Comparison of ENCODE assay signal across 30 cellular contexts in the genomic region with DNA sequence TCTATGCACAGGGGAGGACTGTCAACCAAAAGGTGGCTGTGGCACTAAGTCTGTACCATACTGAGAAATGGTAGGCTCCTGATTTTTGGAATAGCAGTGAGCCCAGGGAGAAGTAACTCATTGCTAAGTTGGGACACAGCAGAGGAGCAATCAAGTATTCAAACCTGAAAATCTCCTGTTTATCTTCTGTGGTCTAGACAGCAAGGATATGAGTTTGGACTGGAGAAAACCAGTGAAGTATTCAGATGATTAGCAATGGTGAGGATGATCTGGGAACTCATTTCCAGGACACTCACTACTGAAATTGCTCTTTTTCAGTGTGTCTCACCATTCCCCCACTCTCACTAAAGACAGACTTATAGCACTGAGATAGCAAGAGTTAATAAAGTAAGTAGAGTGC.
"Had no signal": no experiment of that assay in that cellular context is flagged by ENCODE, and none has a peak within 500 bp of the region (broad histone marks: within the 10 kb centered on the region; RNA-seq: fewer than 3 reads in every experiment).

No MANE protein-coding gene starts in this region.

- H3K4me3 ChIP-seq: colonic mucosa, esophagus squamous epithelium, gastrocnemius medialis, spleen, tibial nerve had no signal

- FAIRE-seq: bronchial epithelial cell, endometrium, islet of Langerhans had no signal

- ATAC-seq: activated CD4-positive, CD25-positive, alpha-beta regulatory T cell treated with anti-CD3 and anti-CD28 coated beads, Interleukin-2, amount 50 U/mL, for 24 hours; gastrocnemius medialis; left cardiac atrium; left ventricle myocardium superior; naive thymus-derived CD4-positive, alpha-beta T cell; right cardiac atrium had no signal

- H3K4me1 Mint-ChIP-seq: activated naive CD4-positive, alpha-beta T cell treated with anti-CD3 and anti-CD28 coated beads, Interleukin-2, amount 10 ng/mL, durations not matched to agents 7 days and 5 days; activated naive CD8-positive, alpha-beta T cell treated with anti-CD3 and anti-CD28 coated beads, Interleukin-2, amount 10 ng/mL, durations not matched to agents 7 days and 5 days; central memory CD8-positive, alpha-beta T cell; naive thymus-derived CD4-positive, alpha-beta T cell had no signal

- H3K36me3 ChIP-seq: colonic mucosa, esophagus squamous epithelium, gastrocnemius medialis, spleen, WERI-Rb-1 had no signal

- H3K9me3 ChIP-seq: colonic mucosa had no signal

- H3K27ac Mint-ChIP-seq: activated naive CD4-positive, alpha-beta T cell treated with anti-CD3 and anti-CD28 coated beads, Interleukin-2, amount 10 ng/mL, durations not matched to agents 7 days and 5 days; activated naive CD8-positive, alpha-beta T cell treated with anti-CD3 and anti-CD28 coated beads, Interleukin-2, amount 10 ng/mL, durations not matched to agents 7 days and 5 days; naive thymus-derived CD4-positive, alpha-beta T cell had no signal

- H3K36me3 Mint-ChIP-seq: activated naive CD4-positive, alpha-beta T cell treated with anti-CD3 and anti-CD28 coated beads, Interleukin-2, amount 10 ng/mL, durations not matched to agents 7 days and 5 days; activated naive CD8-positive, alpha-beta T cell treated with anti-CD3 and anti-CD28 coated beads, Interleukin-2, amount 10 ng/mL, durations not matched to agents 7 days and 5 days; naive thymus-derived CD4-positive, alpha-beta T cell had no signal

- H3K4me3 Mint-ChIP-seq: activated naive CD4-positive, alpha-beta T cell treated with anti-CD3 and anti-CD28 coated beads, Interleukin-2, amount 10 ng/mL, durations not matched to agents 7 days and 5 days; activated naive CD8-positive, alpha-beta T cell treated with anti-CD3 and anti-CD28 coated beads, Interleukin-2, amount 10 ng/mL, durations not matched to agents 7 days and 5 days; central memory CD8-positive, alpha-beta T cell; naive thymus-derived CD4-positive, alpha-beta T cell; neural crest cell had no signal

- H3K27me3 Mint-ChIP-seq: activated naive CD4-positive, alpha-beta T cell treated with anti-CD3 and anti-CD28 coated beads, Interleukin-2, amount 10 ng/mL, durations not matched to agents 7 days and 5 days; activated naive CD8-positive, alpha-beta T cell treated with anti-CD3 and anti-CD28 coated beads, Interleukin-2, amount 10 ng/mL, durations not matched to agents 7 days and 5 days; central memory CD8-positive, alpha-beta T cell had no signal

- H3K27me3 ChIP-seq: colonic mucosa, esophagus squamous epithelium, gastrocnemius medialis, spleen, tibial nerve had no signal

- DNase-seq: activated CD4-positive, alpha-beta T cell treated with anti-CD3 and anti-CD28 coated beads for 48 hours; activated CD4-positive, alpha-beta T cell treated with anti-CD3 and anti-CD28 coated beads, Interleukin-2, amount 50 U/mL, for 48 hours; activated CD8-positive, alpha-beta memory T cell treated with anti-CD3 and anti-CD28 coated beads for 24 hours; activated effector memory CD4-positive, alpha-beta T cell treated with Interleukin-2 at 50 U/mL for 16 hours; activated naive CD4-positive, alpha-beta T cell treated with anti-CD3 and anti-CD28 coated beads, Interleukin-2, amount 10 ng/mL, durations not matched to agents 7 days and 5 days; activated naive CD8-positive, alpha-beta T cell treated with anti-CD3 and anti-CD28 coated beads, Interleukin-2, amount 10 ng/mL, durations not matched to agents 7 days and 5 days; amniotic stem cell; colonic mucosa; effector CD8-positive, alpha-beta T cell; esophagus squamous epithelium; gastrocnemius medialis; head of caudate nucleus; left cardiac atrium; left ventricle myocardium superior; midbrain; naive thymus-derived CD4-positive, alpha-beta T cell; nucleus accumbens; right cardiac atrium; spleen; stimulated activated naive CD4-positive, alpha-beta T cell; T-helper 9 cell; WERI-Rb-1 had no signal

- H3K4me1 ChIP-seq: colonic mucosa, esophagus squamous epithelium, gastrocnemius medialis, spleen, tibial nerve had no signal

- H3K27ac ChIP-seq: colonic mucosa, epithelial cell of prostate, esophagus squamous epithelium, gastrocnemius medialis, spleen, tibial nerve, WERI-Rb-1 had no signal
